8 cellular contexts compared by ENCODE assay signal in the genomic region with DNA sequence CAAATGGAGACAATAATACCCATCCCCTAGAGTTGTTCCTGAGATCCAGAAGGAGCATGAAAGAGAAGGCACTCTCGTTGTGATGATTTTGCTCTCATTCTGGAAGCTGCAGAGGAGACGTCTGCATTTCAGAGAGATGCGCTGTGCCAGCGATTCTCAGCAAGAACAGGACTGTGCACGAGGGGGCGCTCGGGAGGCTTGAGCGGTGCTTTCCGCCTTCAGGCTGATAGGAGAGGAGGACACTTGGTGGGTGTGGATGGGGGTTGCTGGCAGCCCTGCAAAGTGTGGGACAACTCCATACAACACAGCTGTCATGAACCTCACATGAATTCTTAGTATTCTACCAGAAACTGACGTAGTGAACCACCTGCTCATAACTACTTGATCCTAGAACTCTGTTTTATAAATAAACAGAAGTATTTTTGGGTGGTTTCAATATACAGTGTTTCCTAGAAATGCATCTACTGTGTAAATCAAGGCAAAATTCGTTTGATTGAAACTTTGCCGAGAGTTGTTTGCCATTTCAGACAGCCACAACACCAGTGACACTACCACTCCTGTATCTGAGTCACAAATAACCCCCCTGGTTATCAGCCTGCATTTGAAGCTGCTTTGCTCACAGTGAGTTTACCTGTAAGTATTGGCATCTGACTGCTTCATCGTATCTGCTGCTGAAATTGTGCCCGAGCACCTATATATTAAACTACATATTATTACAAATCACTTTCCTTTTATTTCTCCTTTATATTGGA. TPM values are rescaled to one million over a fixed set of nuclear protein-coding genes. Genes with fewer than 3 reads are reported as not detected.
A peak's percentile ranks its signal among the peaks of the same experiment; 100 is the strongest.
DNase-seq lines count a peak whose midpoint lies in the region; ATAC-seq and TF ChIP-seq lines count a peak whose summit lies in the region.

No MANE protein-coding gene starts in this region.

- peak; percentile 91 for TF ChIP-seq CTCF in A673 (conservative IDR thresholded peaks at IDR 0.05; ENCODE audit: low read depth, low read length)
- peak; percentile 45 to 88 (median 79) for TF ChIP-seq CTCF in dorsolateral prefrontal cortex (IDR thresholded peaks at IDR 0.05 in 54 of 56, conservative IDR thresholded peaks at IDR 0.05 in 2 of 56; ENCODE audit: low read depth in 1 of 56, partially characterized antibody in 56 of 56)

- H3K4me3 ChIP-seq in A673 (ENCODE audit: low read depth, low read length, poor library complexity, severe bottlenecking) (no peak overlapping the region), dorsolateral prefrontal cortex (no peak overlapping the region)

- POLR2A ChIA-PET in A673 (lab: Charles Lee; ENCODE audit: low non-redundant PET), result no interaction called here
- POLR2A ChIA-PET in activated CD4-positive, alpha-beta memory T cell treated with anti-CD3 and anti-CD28 coated beads for 36 hours (lab: Charles Lee), result no interaction called here

- peaks cover 3% of the 10 kb centered on the region for H3K4me1 Mint-ChIP-seq in activated CD4-positive, alpha-beta memory T cell treated with anti-CD3 and anti-CD28 coated beads for 36 hours (ENCODE audit: low read depth)

- peak; percentile 78 for ATAC-seq in GM18519 (IDR thresholded peaks at IDR 0.05; ENCODE audit: low FRiP score, unreplicated experiment)
- peak; percentile 83 for ATAC-seq in HG03196 (IDR thresholded peaks at IDR 0.05; ENCODE audit: unreplicated experiment)

- intact Hi-C loops in A673 (cut with micrococcal nuclease; ENCODE audit: unreplicated experiment) (loop anchor here (2.0 kb wide), 1 partner anchor 95 kb away; no protein-coding TSS in a partner anchor), dorsolateral prefrontal cortex (cut with DNase I) (loop anchor here (5.0 kb wide), 1 partner anchor 96 kb away; no protein-coding TSS in a partner anchor)
- intact Hi-C loops in activated CD4-positive, alpha-beta memory T cell treated with anti-CD3 and anti-CD28 coated beads for 36 hours (cut with micrococcal nuclease), result loop anchor here (1.0 kb wide), 3 partner anchors 94 to 220 kb away; a partner anchor contains a TSS

- no peak overlapping the region for H3K27ac Mint-ChIP-seq in activated CD4-positive, alpha-beta memory T cell treated with anti-CD3 and anti-CD28 coated beads for 36 hours

- H3K36me3 ChIP-seq in A673 (ENCODE audit: insufficient read depth, low read length, poor library complexity, severe bottlenecking), result no peaks in the 10 kb centered on the region

- H3K27ac ChIP-seq in A673 (ENCODE audit: low read depth, low read length, poor library complexity, severe bottlenecking) (no peak overlapping the region), dorsolateral prefrontal cortex (no peak overlapping the region)

- H3K27me3 Mint-ChIP-seq in activated CD4-positive, alpha-beta memory T cell treated with anti-CD3 and anti-CD28 coated beads for 36 hours, result peaks cover 17% of the 10 kb centered on the region

- peaks cover 6% of the 10 kb centered on the region for H3K4me1 ChIP-seq in A673 (ENCODE audit: insufficient read depth, low read length, poor library complexity, severe bottlenecking)

- peak; percentile 80 for DNase-seq in A673 (ENCODE audit: low spot score)
- DNase-seq in NCI-H526 treated with DMSO at 0.1 percent for 48 hours (lab: John Stamatoyannopoulos, UW), result peak; percentile 52
- DNase-seq in activated CD4-positive, alpha-beta memory T cell treated with anti-CD3 and anti-CD28 coated beads for 36 hours, result peak; percentile 87
- DNase-seq in dorsolateral prefrontal cortex, result peak; percentile 58 to 88 (median 84)
- DNase-seq in lung microvascular endothelial cell (ENCODE audit: low read depth in 2 of 2), result peak; percentile 65 to 73
- DNase-seq in stimulated activated CD8-positive, alpha-beta memory T cell treated with anti-CD3 and anti-CD28 coated beads, Interleukin-15, amount 100 ng/mL, for 1 hour (ENCODE audit: low read depth), result peak; percentile 52

- no peaks in the 10 kb centered on the region for H3K9me3 ChIP-seq in A673 (ENCODE audit: low read depth, low read length, poor library complexity, severe bottlenecking)

- H3K27me3 ChIP-seq in A673 (replicated peaks; ENCODE audit: insufficient read depth, low read depth, low read length, poor library complexity) (no peaks in the 10 kb centered on the region), dorsolateral prefrontal cortex (peaks cover 0 to 19% (median 0%) of the 10 kb centered on the region in 45 donors)

- no peaks in the 10 kb centered on the region for H3K9me3 Mint-ChIP-seq in activated CD4-positive, alpha-beta memory T cell treated with anti-CD3 and anti-CD28 coated beads for 36 hours

- BruUV-seq in A673 (replicated peaks; lab: Mats Ljungman, UMichigan), result no TSS peak

- CTCF ChIA-PET in A673 (lab: Charles Lee), result interaction anchor here (1.0 to 1.1 kb wide), 2 partner anchors 11 to 94 kb away, joined by 3 to 5 read pairs; no protein-coding TSS in a partner anchor
- CTCF ChIA-PET in activated CD4-positive, alpha-beta memory T cell treated with anti-CD3 and anti-CD28 coated beads for 36 hours (lab: Charles Lee), result interaction anchor here (0.6 to 2.9 kb wide), 12 partner anchors 11 to 1684 kb away, joined by 3 to 21 read pairs (median 4); a partner anchor contains a TSS

- no peak overlapping the region for H3K4me3 Mint-ChIP-seq in activated CD4-positive, alpha-beta memory T cell treated with anti-CD3 and anti-CD28 coated beads for 36 hours

- no peaks in the 10 kb centered on the region for H3K36me3 Mint-ChIP-seq in activated CD4-positive, alpha-beta memory T cell treated with anti-CD3 and anti-CD28 coated beads for 36 hours

RNA-seq across cellular contexts. Expression of a gene that starts 39.5 kb away (rescaled TPM):
- total RNA-seq in A673 (2021) (0.39 and 0.66 TPM in 2 replicates), dorsolateral prefrontal cortex (1 to 10 TPM in 115 of 120 experiments, under 1 TPM in 5; 0.61 to 6.1 (median 2.3) TPM), lung microvascular endothelial cell (under 0.01 TPM in 2 replicates)
- total RNA-seq in activated CD4-positive, alpha-beta memory T cell treated with anti-CD3 and anti-CD28 coated beads for 36 hours, result not detected
